In the genomic region with DNA sequence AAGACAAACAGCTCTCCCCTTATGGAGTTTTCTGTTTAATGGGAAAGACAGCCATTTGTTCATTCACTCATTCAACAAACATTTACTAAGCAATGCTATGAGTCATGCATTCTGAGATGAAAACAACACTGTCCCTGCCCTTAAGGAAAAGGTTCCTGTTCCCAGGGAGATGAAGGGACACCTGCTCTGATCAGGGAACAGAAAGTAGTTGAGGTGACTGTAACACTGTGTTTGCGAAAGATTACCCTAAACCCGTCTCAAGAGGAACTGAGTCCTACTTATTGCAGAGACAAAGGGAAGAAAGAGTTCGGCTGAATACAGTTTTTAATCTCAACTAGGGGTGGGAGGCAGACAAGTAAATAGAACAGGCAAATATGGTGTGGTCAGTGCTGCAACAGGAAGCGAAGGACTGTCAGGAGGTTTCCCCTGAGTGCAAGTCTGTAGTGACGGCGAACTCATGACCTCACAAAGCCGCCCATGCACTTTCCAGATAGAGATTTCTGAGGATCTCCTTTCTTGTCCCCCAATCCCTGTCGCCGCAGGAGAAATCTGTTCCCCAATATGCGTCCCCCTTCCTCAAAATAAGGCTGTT, we compare ENCODE assay signal across 8 cellular contexts. TPM values are rescaled to one million over a fixed set of nuclear protein-coding genes. Genes with fewer than 3 reads are reported as not detected.
DNase-seq lines count a peak whose midpoint lies in the region; ATAC-seq and TF ChIP-seq lines count a peak whose summit lies in the region.

No MANE protein-coding gene starts in this region.

- H3K4me1 ChIP-seq in ACC112 (ENCODE audit: control insufficient read depth, insufficient read depth, low read length, unreplicated experiment) (peaks cover 16% of the 10 kb centered on the region), lower lobe of right lung (peaks cover 36% of the 10 kb centered on the region)

- no peaks in the 10 kb centered on the region for H3K9me3 ChIP-seq in lower lobe of right lung

- peak overlapping the region; percentile 66 for H2AFZ ChIP-seq in ACC112 (ENCODE audit: low read length, unreplicated experiment)

- TF ChIP-seq CTCF in dorsolateral prefrontal cortex (IDR thresholded peaks at IDR 0.05 in 54 of 56, conservative IDR thresholded peaks at IDR 0.05 in 2 of 56; ENCODE audit: low read depth in 1 of 56, partially characterized antibody in 56 of 56): no peak
- no peak for TF ChIP-seq CTCF in lower lobe of right lung (IDR thresholded peaks at IDR 0.05)

- H3K79me2 ChIP-seq in ACC112 (ENCODE audit: control insufficient read depth, insufficient read depth, low read length, unreplicated experiment): peaks cover 66% of the 10 kb centered on the region

- H3K36me3 ChIP-seq in ACC112 (ENCODE audit: insufficient read depth, low read length) (no peaks in the 10 kb centered on the region), lower lobe of right lung (peaks cover 3% of the 10 kb centered on the region)

- intact Hi-C loops in dorsolateral prefrontal cortex (cut with DNase I) (loop anchor here in 1 of 2 donors (5.0 kb wide), 2 partner anchors 59 to 294 kb away; a partner anchor contains a TSS), lower lobe of right lung (cut with DNase I) (no loop called here)

- H3K4me3 ChIP-seq in ACC112 (ENCODE audit: low read depth, low read length): peak overlapping the region; percentile 92
- H3K4me3 ChIP-seq in dorsolateral prefrontal cortex: peak overlapping the region; percentile 68 to 100 (median 96)
- peak overlapping the region; percentile 98 for H3K4me3 ChIP-seq in lower lobe of right lung

- peak overlapping the region; percentile 69 for H3K27ac ChIP-seq in ACC112 (ENCODE audit: low read depth, low read length)
- H3K27ac ChIP-seq in dorsolateral prefrontal cortex: peak overlapping the region in 34 of 59 donors; percentile 28 to 93 (median 82)
- H3K27ac ChIP-seq in lower lobe of right lung: peak overlapping the region; percentile 92
- peak overlapping the region; percentile 76 for H3K27ac ChIP-seq in substantia nigra (ENCODE audit: low read depth, low read length, poor library complexity, severe bottlenecking)

- peak; percentile 43 for ATAC-seq in GM18867 (IDR thresholded peaks at IDR 0.05; ENCODE audit: unreplicated experiment)
- peak; percentile 47 for ATAC-seq in HG03521 (IDR thresholded peaks at IDR 0.05; ENCODE audit: unreplicated experiment)
- peak; percentile 79 to 85 for ATAC-seq in lower lobe of right lung

- DNase-seq in SW480 (ENCODE audit: low spot score) (peak; percentile 39), dorsolateral prefrontal cortex (no peak), lower lobe of right lung (peak; percentile 61), substantia nigra (lab: John Stamatoyannopoulos, UW) (peak in 5 of 49 donors; percentile 10 to 33 (median 11)), SK-N-DZ (ENCODE audit: low spot score) (no peak)

- H3K27me3 ChIP-seq in ACC112 (ENCODE audit: insufficient read depth, low read length): no peaks in the 10 kb centered on the region
- H3K27me3 ChIP-seq in dorsolateral prefrontal cortex: no peaks in the 10 kb centered on the region
- no peaks in the 10 kb centered on the region for H3K27me3 ChIP-seq in lower lobe of right lung (ENCODE audit: low read depth)

RNA-seq across cellular contexts. Expression of a gene that starts 0.7 kb away (rescaled TPM):
- total RNA-seq in dorsolateral prefrontal cortex (10 to 100 TPM; 17.3 to 46.2 (median 31.7) TPM), lower lobe of right lung (36.5 TPM)
- 25.3 and 32.7 TPM in 2 replicates for polyA plus RNA-seq in SK-N-DZ (2014; cell fraction: cytosol; rRNA removed)
- 43.4 and 53.1 TPM in 2 replicates for polyA plus RNA-seq in SK-N-DZ (2014; cell fraction: nucleus; rRNA removed)

Comparison
In these comparisons a context has a peak if more than half of its experiments do, and no peak if none do; other contexts are left out.
1. DNase-seq: peak in SW480 (single experiment) and lower lobe of right lung (single experiment); none in dorsolateral prefrontal cortex (0 of 10) and SK-N-DZ (single experiment).
2. Peak in every context shown above with its lines, with median percentiles within 50 percentile points of each other: H3K27ac ChIP-seq, H3K4me3 ChIP-seq and ATAC-seq.